ENCODE assay signal across 28 cellular contexts in genomic region chr15:70292511-70292760, GRCh38.
"Had no signal": no experiment of that assay in that cellular context is flagged by ENCODE, and none has a peak within 500 bp of the region (broad histone marks: within the 10 kb centered on the region; RNA-seq: fewer than 3 reads in every experiment).

No MANE protein-coding gene starts in this region.

- H3K4me3 Mint-ChIP-seq: dendritic cell treated with granulocyte-macrophage colony-stimulating factor and Interleukin-4, amounts not matched to agents 40 ng/mL and 50 ng/mL, for 4 days; effector memory CD8-positive, alpha-beta T cell; endodermal cell; mesothelial cell of epicardium; naive B cell had no signal

- DNase-seq: colonic mucosa; cortex of kidney; effector CD8-positive, alpha-beta T cell; effector memory CD8-positive, alpha-beta T cell; endodermal cell; erythroblast; esophagus squamous epithelium; foreskin fibroblast; foreskin melanocyte; gastrocnemius medialis; glutamatergic neuron; head of caudate nucleus; heart right ventricle; hippocampal formation; left cardiac atrium; left lung; left ventricle myocardium superior; lower lobe of right lung; mesenchymal stem cell; mucosa of descending colon; naive B cell had no signal

- H3K4me3 ChIP-seq: colonic mucosa, esophagus squamous epithelium, gastrocnemius medialis, heart right ventricle, left lung, lower lobe of right lung, mucosa of descending colon had no signal

- ATAC-seq: effector memory CD8-positive, alpha-beta T cell; esophagus mucosa; gastrocnemius medialis; left cardiac atrium; left lung; lower lobe of right lung; mucosa of descending colon had no signal

- H3K9me3 Mint-ChIP-seq: dendritic cell treated with granulocyte-macrophage colony-stimulating factor and Interleukin-4, amounts not matched to agents 40 ng/mL and 50 ng/mL, for 4 days; effector memory CD8-positive, alpha-beta T cell; endodermal cell had no signal

- H3K27me3 ChIP-seq: colonic mucosa, gastrocnemius medialis, heart right ventricle, left lung had no signal

- H3K36me3 ChIP-seq: colonic mucosa, esophagus squamous epithelium, gastrocnemius medialis, heart right ventricle, left lung, lower lobe of right lung had no signal

- H3K4me1 ChIP-seq: colonic mucosa had no signal

- H3K36me3 Mint-ChIP-seq: mesothelial cell of epicardium, naive B cell had no signal

- H3K27ac ChIP-seq: colonic mucosa, epithelial cell of prostate, esophagus squamous epithelium, gastrocnemius medialis, heart right ventricle, left lung, lower lobe of right lung had no signal

- H3K9me3 ChIP-seq: colonic mucosa, esophagus squamous epithelium, gastrocnemius medialis, heart right ventricle, left lung, lower lobe of right lung, mucosa of descending colon had no signal

- FAIRE-seq: endometrium, islet of Langerhans, keratinocyte had no signal

- H3K27ac Mint-ChIP-seq: dendritic cell treated with granulocyte-macrophage colony-stimulating factor and Interleukin-4, amounts not matched to agents 40 ng/mL and 50 ng/mL, for 4 days; effector memory CD8-positive, alpha-beta T cell; endodermal cell; naive B cell had no signal
